Comparison of ENCODE assay signal across 29 cellular contexts in genomic region chr4:55637272-55637820, GRCh38. TPM values are rescaled to one million over a fixed set of nuclear protein-coding genes. Genes with fewer than 3 reads are reported as not detected.
A peak's percentile ranks its signal among the peaks of the same experiment; 100 is the strongest.
DNase-seq lines count a peak whose midpoint lies in the region; TF ChIP-seq lines count a peak whose summit lies in the region.
"Had no signal": no experiment of that assay in that cellular context is flagged by ENCODE, and none has a peak within 500 bp of the region (broad histone marks: within the 10 kb centered on the region; RNA-seq: fewer than 3 reads in every experiment).

No MANE protein-coding gene starts in this region.

- no peaks in the 10 kb centered on the region for H3K9me2 ChIP-seq in neural cell (ENCODE audit: insufficient read depth, low read length)

- H3K36me3 Mint-ChIP-seq in glutamatergic neuron (ENCODE audit: unreplicated experiment): no peaks in the 10 kb centered on the region
- H3K36me3 Mint-ChIP-seq: activated CD4-positive, alpha-beta memory T cell treated with anti-CD3 and anti-CD28 coated beads for 36 hours had no signal

- H3K27ac ChIP-seq in neural cell (ENCODE audit: low read length): peak overlapping the region; percentile 45
- H3K27ac ChIP-seq in Peyer's patch: no peak overlapping the region
- H3K27ac ChIP-seq: brain microvascular endothelial cell had no signal

- peaks cover 18% of the 10 kb centered on the region for H3K27me3 ChIP-seq in H7 (ENCODE audit: control insufficient read depth, insufficient read depth, low read length)
- no peaks in the 10 kb centered on the region for H3K27me3 ChIP-seq in neural cell (ENCODE audit: insufficient read depth, low read depth, low read length)
- peaks cover 0 to 25% of the 10 kb centered on the region in 2 donors for H3K27me3 ChIP-seq in Peyer's patch

- peaks cover 2% of the 10 kb centered on the region for H3K9me3 Mint-ChIP-seq in glutamatergic neuron (ENCODE audit: unreplicated experiment)
- H3K9me3 Mint-ChIP-seq: activated CD4-positive, alpha-beta memory T cell treated with anti-CD3 and anti-CD28 coated beads for 36 hours; effector memory CD8-positive, alpha-beta T cell had no signal

- no peak for TF ChIP-seq EP300 in neural cell (conservative IDR thresholded peaks at IDR 0.05; ENCODE audit: poor library complexity, severe bottlenecking)

- H3K4me3 Mint-ChIP-seq in glutamatergic neuron (ENCODE audit: unreplicated experiment): peak overlapping the region; percentile 58

- TF ChIP-seq RAD21 in neural cell (conservative IDR thresholded peaks at IDR 0.05): no peak

- no peaks in the 10 kb centered on the region for H3K36me3 ChIP-seq in H7 (replicated peaks; ENCODE audit: control insufficient read depth, insufficient read depth, low read length)
- no peaks in the 10 kb centered on the region for H3K36me3 ChIP-seq in neural cell (ENCODE audit: insufficient read depth, low read length)
- no peaks in the 10 kb centered on the region for H3K36me3 ChIP-seq in Peyer's patch
- H3K36me3 ChIP-seq: brain microvascular endothelial cell, esophagus squamous epithelium had no signal

- H3K27ac Mint-ChIP-seq in glutamatergic neuron (ENCODE audit: unreplicated experiment): peak overlapping the region; percentile 40
- H3K27ac Mint-ChIP-seq: activated CD4-positive, alpha-beta memory T cell treated with anti-CD3 and anti-CD28 coated beads for 36 hours; effector memory CD8-positive, alpha-beta T cell; immature natural killer cell had no signal

- no peak overlapping the region for H3K4me2 ChIP-seq in neural cell (ENCODE audit: low read length)

- no peak for TF ChIP-seq CTCF in glutamatergic neuron (IDR thresholded peaks at IDR 0.05; ENCODE audit: partially characterized antibody, unreplicated experiment)
- TF ChIP-seq CTCF in neural cell (IDR thresholded peaks at IDR 0.05; ENCODE audit: poor library complexity, severe bottlenecking): no peak
- no peak for TF ChIP-seq CTCF in Peyer's patch (IDR thresholded peaks at IDR 0.05)

- H3K4me3 ChIP-seq in H7 (ENCODE audit: insufficient read depth, low read depth, low read length) (peak overlapping the region; percentile 69), neural cell (ENCODE audit: low read length) (peak overlapping the region; percentile 82), Peyer's patch (no peak overlapping the region)

- H3K9me3 ChIP-seq in neural cell (ENCODE audit: low read length) (no peaks in the 10 kb centered on the region), Peyer's patch (no peaks in the 10 kb centered on the region)
- H3K9me3 ChIP-seq: esophagus squamous epithelium had no signal

- H2AFZ ChIP-seq in neural cell (ENCODE audit: low read depth, low read length): no peak overlapping the region

- H3K27me3 Mint-ChIP-seq in glutamatergic neuron (ENCODE audit: unreplicated experiment): peaks cover 4% of the 10 kb centered on the region

- H3F3A ChIP-seq in neural cell (ENCODE audit: insufficient read depth, low read length, poor library complexity, severe bottlenecking): peaks cover 8% of the 10 kb centered on the region

- DNase-seq in H7: peak; percentile 82
- peak; percentile 10 for DNase-seq in NCI-H69 (lab: John Stamatoyannopoulos, UW)
- peak; percentile 43 for DNase-seq in glutamatergic neuron
- DNase-seq in G401 (ENCODE audit: low spot score): no peak
- no peak for DNase-seq in Peyer's patch
- no peak for DNase-seq in activated T-cell treated with anti-CD3 and anti-CD28 coated beads for 4 hours
- no peak for DNase-seq in NCI-H187 (lab: John Stamatoyannopoulos, UW)
- DNase-seq: activated CD4-positive, alpha-beta memory T cell treated with anti-CD3 and anti-CD28 coated beads for 36 hours; activated CD4-positive, CD25-positive, alpha-beta regulatory T cell; activated gamma-delta T cell treated with Interleukin-2 at 50 U/mL for 16 hours; effector memory CD8-positive, alpha-beta T cell; esophagus squamous epithelium; GF-D8; immature natural killer cell; left ventricle myocardium superior; NCI-H1092; NCI-H2081; NCI-H446 treated with DMSO at 0.1 percent for 48 hours; NK-92 treated with Interleukin-12 subunit alpha and Interleukin-12 subunit beta, amount 100 ng/mL, for 24 hours; stimulated activated CD4-positive, alpha-beta T cell treated with anti-CD3 and anti-CD28 coated beads, Interleukin-4, amount 100 ng/mL, for 1 hour; stimulated activated naive CD8-positive, alpha-beta T cell treated with anti-CD3 and anti-CD28 coated beads, Interleukin-15, Interleukin-2, amounts not matched to agents 100 U/mL and 50 U/mL, for 24 hours; T1000 had no signal

- peaks cover 21% of the 10 kb centered on the region for H3K4me1 Mint-ChIP-seq in glutamatergic neuron (ENCODE audit: low read depth, unreplicated experiment)

- peak overlapping the region; percentile 46 for H3K9ac ChIP-seq in neural cell (ENCODE audit: low read length)

- H3K79me2 ChIP-seq in neural cell (replicated peaks; ENCODE audit: insufficient read depth, low read length): no peaks in the 10 kb centered on the region

- peaks cover 0 to 16% (median 3%) of the 10 kb centered on the region in 4 donors for H3K4me1 ChIP-seq in Peyer's patch

- in situ Hi-C loops in G401 (cut with HindIII; ENCODE audit: low sequenced_read_pairs): no loop called here

- H4K20me1 ChIP-seq in neural cell (ENCODE audit: insufficient read depth): no peaks in the 10 kb centered on the region

- no peak for TF ChIP-seq POLR2A in Peyer's patch (IDR thresholded peaks at IDR 0.05)

TF ChIP-seq in neural cell, 6 proteins besides CTCF, POLR2A, EP300 and RAD21:
- TF ChIP-seq REST (IDR thresholded peaks at IDR 0.05; ENCODE audit: borderline replicate concordance) (peak; percentile 2), MXI1 (conservative IDR thresholded peaks at IDR 0.05; ENCODE audit: poor library complexity, severe bottlenecking) (no peak)

RNA-seq across cellular contexts. Expression of gene NMU, which starts 1.2 kb away (rescaled TPM):
- 52.5 and 63.5 TPM in 2 replicates for total RNA-seq in H7 (2014; rRNA removed; shearing (Covaris generic))
- total RNA-seq in glutamatergic neuron (ENCODE audit: unreplicated experiment) (9.4 TPM), Peyer's patch (not detected)
- 47.2 and 55.7 TPM in 2 replicates for polyA plus RNA-seq in neural cell
- polyA minus RNA-seq in neural cell: 16.3 and 20.4 TPM in 2 replicates
- not detected in 2 replicates for total RNA-seq in G401 (2014; rRNA removed; shearing (Covaris generic))
- total RNA-seq: HepG2, left ventricle myocardium superior, mononuclear cell had no signal
- polyA plus RNA-seq: AG04450, HepG2, immature natural killer cell had no signal

RNA-seq across cellular contexts. Expression of gene PDCL2, which starts 45.3 kb away (rescaled TPM):
- total RNA-seq in H7 (2014; rRNA removed; shearing (Covaris generic)): not detected in 2 replicates
- total RNA-seq in glutamatergic neuron (ENCODE audit: unreplicated experiment) (not detected), Peyer's patch (not detected)
- polyA plus RNA-seq in neural cell: not detected in 2 replicates
- not detected in 2 replicates for polyA minus RNA-seq in neural cell
- total RNA-seq in G401 (2014; rRNA removed; shearing (Covaris generic)): not detected in 2 replicates
- total RNA-seq: activated CD4-positive, alpha-beta memory T cell treated with anti-CD3 and anti-CD28 coated beads for 36 hours; glomerular endothelial cell; HepG2; left ventricle myocardium superior; mononuclear cell had no signal
- polyA plus RNA-seq: adipose tissue, AG04450, HepG2, immature natural killer cell had no signal

Comparison
In these comparisons a context has a peak if more than half of its experiments do, and no peak if none do; other contexts are left out.
1. DNase-seq: peak in H7 (single experiment), NCI-H69 (single experiment) and glutamatergic neuron (single experiment); none in G401 (single experiment), Peyer's patch (0 of 3), activated T-cell treated with anti-CD3 and anti-CD28 coated beads for 4 hours (single experiment) and NCI-H187 (0 of 2).
2. H3K4me3 ChIP-seq: peak in H7 (single experiment) and neural cell (single experiment); none in Peyer's patch (0 of 4).